In genomic region chr18:31667185-31667584, GRCh38 we compare ENCODE assay signal across 26 cellular contexts. TPM values are rescaled to one million over a fixed set of nuclear protein-coding genes. Genes with fewer than 3 reads are reported as not detected.
A peak's percentile ranks its signal among the peaks of the same experiment; 100 is the strongest.
DNase-seq lines count a peak whose midpoint lies in the region; ATAC-seq and TF ChIP-seq lines count a peak whose summit lies in the region.
"Had no signal": no experiment of that assay in that cellular context is flagged by ENCODE, and none has a peak within 500 bp of the region (broad histone marks: within the 10 kb centered on the region; RNA-seq: fewer than 3 reads in every experiment).

No MANE protein-coding gene starts in this region.

- no peak overlapping the region for H3K23ac ChIP-seq in IMR-90 (ENCODE audit: low read depth, low read length)

- H3K14ac ChIP-seq in IMR-90 (replicated peaks; ENCODE audit: low read depth, low read length): no peak overlapping the region

- no peak overlapping the region for H4K5ac ChIP-seq in IMR-90 (ENCODE audit: low read depth, low read length)

- no peaks in the 10 kb centered on the region for H3K27me3 ChIP-seq in IMR-90 (ENCODE audit: control insufficient read depth, insufficient read depth, low read length)
- H3K27me3 ChIP-seq: right atrium auricular region, SJCRH30, vagina had no signal

- no peak overlapping the region for H2AFZ ChIP-seq in IMR-90 (replicated peaks; ENCODE audit: low read length, poor library complexity)

- no peak overlapping the region for H3K27ac ChIP-seq in IMR-90 (ENCODE audit: insufficient read depth, low read length)
- H3K27ac ChIP-seq: C4-2B, right atrium auricular region, SJCRH30, thoracic aorta, vagina had no signal

- no peak overlapping the region for H2AK5ac ChIP-seq in IMR-90 (ENCODE audit: low read depth, low read length)

- H3K36me3 ChIP-seq in IMR-90 (ENCODE audit: control insufficient read depth, insufficient read depth, low read length): no peaks in the 10 kb centered on the region
- H3K36me3 ChIP-seq: right atrium auricular region, SJCRH30, thoracic aorta, vagina had no signal

- no TSS peak for BruUV-seq in IMR-90 (replicated peaks; lab: Mats Ljungman, UMichigan)

- H2AK9ac ChIP-seq in IMR-90 (replicated peaks; ENCODE audit: low read depth, low read length, poor library complexity): no peak overlapping the region

- TF ChIP-seq RAD21 in IMR-90 (IDR thresholded peaks at IDR 0.05; ENCODE audit: low read length): no peak

- intact Hi-C loops in IMR-90 (cut with micrococcal nuclease): no loop called here

- no peak overlapping the region for H4K8ac ChIP-seq in IMR-90 (ENCODE audit: low read depth in 2 of 2, low read length in 2 of 2)

- H3K18ac ChIP-seq in IMR-90 (ENCODE audit: low read depth, low read length): no peak overlapping the region

- H3K4me3 ChIP-seq in IMR-90 (ENCODE audit: insufficient read depth, low read depth, low read length): no peak overlapping the region
- no peak overlapping the region for H3K4me3 ChIP-seq in astrocyte of the spinal cord (ENCODE audit: low read depth, low read length)
- no peak overlapping the region for H3K4me3 ChIP-seq in fibroblast of villous mesenchyme (ENCODE audit: low read depth, low read length)
- H3K4me3 ChIP-seq: right atrium auricular region, SJCRH30, thoracic aorta, vagina had no signal

- TF ChIP-seq POLR2A in IMR-90 (IDR thresholded peaks at IDR 0.05; ENCODE audit: low read depth, low read length): no peak

- TF ChIP-seq CTCF in IMR-90 (conservative IDR thresholded peaks at IDR 0.05; ENCODE audit: low read depth, low read length) (no peak), astrocyte of the spinal cord (IDR thresholded peaks at IDR 0.05; ENCODE audit: low read depth, low read length) (no peak), fibroblast of villous mesenchyme (IDR thresholded peaks at IDR 0.05; ENCODE audit: insufficient read depth, low read depth, low read length) (no peak)

- in situ Hi-C loops in IMR-90 (cut with MboI; ENCODE audit: low sequenced_read_pairs): no loop called here
- in situ Hi-C loops in astrocyte of the spinal cord (cut with HindIII; ENCODE audit: low sequenced_read_pairs): no loop called here

- no peak overlapping the region for H3K4me2 ChIP-seq in IMR-90 (ENCODE audit: low read depth, low read length)

- no peak overlapping the region for H2BK15ac ChIP-seq in IMR-90 (ENCODE audit: low read depth, low read length)

- H3K9ac ChIP-seq in IMR-90 (ENCODE audit: low read depth, low read length): no peak overlapping the region

- H2BK120ac ChIP-seq in IMR-90 (ENCODE audit: low read depth, low read length): no peak overlapping the region

- dilution Hi-C loops in IMR-90 (cut with HindIII; ENCODE audit: low sequenced_read_pairs, unreplicated experiment): no loop called here

- no peaks in the 10 kb centered on the region for H3K79me1 ChIP-seq in IMR-90 (ENCODE audit: low read depth in 1 of 2, low read length in 2 of 2)

- no peak overlapping the region for H2BK20ac ChIP-seq in IMR-90 (ENCODE audit: low read depth, low read length)

- POLR2A ChIA-PET in IMR-90 (lab: Charles Lee; ENCODE audit: unreplicated experiment): no interaction called here

- DNase-seq in IMR-90 (peak; percentile 17), astrocyte of the spinal cord (ENCODE audit: low read depth, low spot score) (peak; percentile 26), fibroblast of villous mesenchyme (ENCODE audit: low read depth) (peak; percentile 48), activated T-cell treated with anti-CD3 and anti-CD28 coated beads for 4 hours (no peak)
- DNase-seq: activated CD4-positive, alpha-beta T cell treated with anti-CD3 and anti-CD28 coated beads for 48 hours; activated naive CD4-positive, alpha-beta T cell treated with anti-CD3 and anti-CD28 coated beads for 36 hours; activated T-cell treated with anti-CD3 and anti-CD28 coated beads, Interleukin-2, amount 50 U/mL, for 72 hours; amygdala; EL; GOT3; KG1; naive B cell; NCI-H1436; NCI-H510A treated with DMSO at 0.1 percent for 48 hours; occipital lobe; SJCRH30; stimulated activated CD4-positive, alpha-beta T cell treated with anti-CD3 and anti-CD28 coated beads, Interleukin-12 subunit alpha, Interleukin-12 subunit beta, amount 100 ng/mL, for 4 hours; stimulated activated CD4-positive, alpha-beta T cell treated with anti-CD3 and anti-CD28 coated beads, Interleukin-4, amount 100 ng/mL, for 24 hours; stimulated activated naive B cell treated with anti-CD40 and anti-IgM and Interleukin-4, amounts not matched to agents 10 μg/mL and 1 μg/mL and 100 μg/mL, for 72 hours had no signal

- H4K91ac ChIP-seq in IMR-90 (ENCODE audit: insufficient read depth, low read depth, low read length): no peak overlapping the region

- H3K9me3 ChIP-seq in IMR-90 (ENCODE audit: control insufficient read depth, insufficient read depth, low read length): no peaks in the 10 kb centered on the region
- H3K9me3 ChIP-seq: right atrium auricular region, SJCRH30, thoracic aorta, vagina had no signal

- no peaks in the 10 kb centered on the region for H3K4me1 ChIP-seq in IMR-90 (ENCODE audit: control insufficient read depth, insufficient read depth, low read length)
- H3K4me1 ChIP-seq: right atrium auricular region, SJCRH30 had no signal

- H3K4ac ChIP-seq in IMR-90 (ENCODE audit: low read depth, low read length): no peak overlapping the region

- H3K9me1 ChIP-seq in IMR-90 (ENCODE audit: insufficient read depth, low read length): no peaks in the 10 kb centered on the region

- no CpG with 5 or more reads among the region's 1 CpG for WGBS in IMR-90 (ENCODE audit: extremely low coverage in 2 of 2, insufficient read length in 1 of 2), 2 experiments

- H3K56ac ChIP-seq in IMR-90 (ENCODE audit: extremely low read depth, insufficient read depth, low read length): no peak overlapping the region

- ATAC-seq in IMR-90 (ENCODE audit: low read depth): peak; percentile 37
- ATAC-seq in GM21423 (IDR thresholded peaks at IDR 0.05; ENCODE audit: unreplicated experiment): no peak
- ATAC-seq in GM19463 (IDR thresholded peaks at IDR 0.05; ENCODE audit: unreplicated experiment): no peak
- no peak for ATAC-seq in GM18520 (IDR thresholded peaks at IDR 0.05; ENCODE audit: unreplicated experiment)
- ATAC-seq: activated T-cell treated with anti-CD3 and anti-CD28 coated beads, Interleukin-2, amount 50 U/mL, for 72 hours; stimulated activated naive B cell treated with anti-CD40 and anti-IgM and Interleukin-4, amounts not matched to agents 10 μg/mL and 1 μg/mL and 100 μg/mL, for 72 hours had no signal

- no peak overlapping the region for H2BK5ac ChIP-seq in IMR-90 (ENCODE audit: low read depth, low read length, poor library complexity, severe bottlenecking)

- CTCF ChIA-PET in IMR-90 (lab: Yijun Ruan, JAX): no interaction called here

- H4K20me1 ChIP-seq in IMR-90 (ENCODE audit: insufficient read depth, low read length): no peaks in the 10 kb centered on the region

TF ChIP-seq in IMR-90, 13 proteins besides CTCF, POLR2A, EP300 and RAD21:
- no peak for TF ChIP-seq MAFK (IDR thresholded peaks at IDR 0.05; ENCODE audit: low read depth, low read length)
- TF ChIP-seq MXI1 (IDR thresholded peaks at IDR 0.05; ENCODE audit: borderline replicate concordance, low read depth, low read length): no peak
- TF ChIP-seq RCOR1 (IDR thresholded peaks at IDR 0.05; ENCODE audit: insufficient replicate concordance, low read length): no peak
- no peak for TF ChIP-seq MAZ (IDR thresholded peaks at IDR 0.05; ENCODE audit: borderline replicate concordance, low read depth, low read length)
- TF ChIP-seq RFX5 (IDR thresholded peaks at IDR 0.05; ENCODE audit: low read depth, low read length): no peak
- no peak for TF ChIP-seq FOS (IDR thresholded peaks at IDR 0.05; ENCODE audit: low read depth, low read length)
- TF ChIP-seq CHD1 (IDR thresholded peaks at IDR 0.05; ENCODE audit: low read depth, low read length): no peak
- no peak for TF ChIP-seq NFE2L2 (IDR thresholded peaks at IDR 0.05; ENCODE audit: low read depth, low read length)
- TF ChIP-seq, protein P1, sequence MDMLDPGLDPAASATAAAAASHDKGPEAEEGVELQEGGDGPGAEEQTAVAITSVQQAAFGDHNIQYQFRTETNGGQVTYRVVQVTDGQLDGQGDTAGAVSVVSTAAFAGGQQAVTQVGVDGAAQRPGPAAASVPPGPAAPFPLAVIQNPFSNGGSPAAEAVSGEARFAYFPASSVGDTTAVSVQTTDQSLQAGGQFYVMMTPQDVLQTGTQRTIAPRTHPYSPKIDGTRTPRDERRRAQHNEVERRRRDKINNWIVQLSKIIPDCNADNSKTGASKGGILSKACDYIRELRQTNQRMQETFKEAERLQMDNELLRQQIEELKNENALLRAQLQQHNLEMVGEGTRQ (IDR thresholded peaks at IDR 0.05; ENCODE audit: low read depth, low read length): no peak
- no peak for TF ChIP-seq SMC3 (IDR thresholded peaks at IDR 0.05; ENCODE audit: low read depth, low read length)
- no peak for TF ChIP-seq ELK1 (IDR thresholded peaks at IDR 0.05; ENCODE audit: borderline replicate concordance, low read depth, low read length)
- no peak for TF ChIP-seq BHLHE40 (IDR thresholded peaks at IDR 0.05; ENCODE audit: low read depth, low read length)
- TF ChIP-seq CEBPB (IDR thresholded peaks at IDR 0.05; ENCODE audit: low read depth, low read length): no peak
TF ChIP-seq in IMR-90: peak in this region for 0.

RNA-seq across cellular contexts. Expression of gene B4GALT6, which starts 17.2 kb away (rescaled TPM):
- total RNA-seq in IMR-90 (2012; rRNA removed) (0.83 and 3.9 TPM in 2 replicates), fibroblast of villous mesenchyme (2.9 and 8.6 TPM in 2 replicates)
- polyA plus RNA-seq in IMR-90 (2012; rRNA removed): 0.52 and 1.1 TPM in 2 replicates
- polyA plus RNA-seq in IMR-90 (2012; cell fraction: cytosol; rRNA removed): 0.14 and 0.28 TPM in 2 replicates
- polyA plus RNA-seq in IMR-90 (2012; cell fraction: nucleus; rRNA removed; ENCODE audit: low replicate concordance): 0.13 and 0.65 TPM in 2 replicates
